In genomic region chr5:266311-267026, GRCh38 we compare ENCODE assay signal across 1 cellular context.
TF ChIP-seq lines count a peak whose summit lies in the region.

No MANE protein-coding gene starts in this region.

TF ChIP-seq in K562, 482 proteins besides CTCF, POLR2A, EP300 and RAD21:
- peak; percentile 56 for TF ChIP-seq POLR2G (IDR thresholded peaks at IDR 0.05; ENCODE audit: low read depth, low read length)
TF ChIP-seq in K562: peak in this region for 1; not testable (repeated sequence) for 481.
